2 cellular contexts compared by ENCODE assay signal in genomic region chr5:96155156-96155555, GRCh38.
TF ChIP-seq lines count a peak whose summit lies in the region.

No MANE protein-coding gene starts in this region.

TF ChIP-seq in IMR-90, 13 proteins besides CTCF, POLR2A, EP300 and RAD21:
- TF ChIP-seq SMC3 (IDR thresholded peaks at IDR 0.05; ENCODE audit: low read depth, low read length) (no peak), NFE2L2 (IDR thresholded peaks at IDR 0.05; ENCODE audit: low read depth, low read length) (no peak), BHLHE40 (IDR thresholded peaks at IDR 0.05; ENCODE audit: low read depth, low read length) (no peak), MAZ (IDR thresholded peaks at IDR 0.05; ENCODE audit: borderline replicate concordance, low read depth, low read length) (no peak), CHD1 (IDR thresholded peaks at IDR 0.05; ENCODE audit: low read depth, low read length) (no peak), USF2 (IDR thresholded peaks at IDR 0.05; ENCODE audit: low read depth, low read length) (no peak), CEBPB (IDR thresholded peaks at IDR 0.05; ENCODE audit: low read depth, low read length) (no peak), ELK1 (IDR thresholded peaks at IDR 0.05; ENCODE audit: borderline replicate concordance, low read depth, low read length) (no peak), MAFK (IDR thresholded peaks at IDR 0.05; ENCODE audit: low read depth, low read length) (no peak), RFX5 (IDR thresholded peaks at IDR 0.05; ENCODE audit: low read depth, low read length) (no peak), FOS (IDR thresholded peaks at IDR 0.05; ENCODE audit: low read depth, low read length) (no peak), MXI1 (IDR thresholded peaks at IDR 0.05; ENCODE audit: borderline replicate concordance, low read depth, low read length) (no peak), RCOR1 (IDR thresholded peaks at IDR 0.05; ENCODE audit: insufficient replicate concordance, low read length) (no peak)

TF ChIP-seq in HepG2, 621 proteins besides CTCF, POLR2A, EP300 and RAD21:
- TF ChIP-seq ELF1 (CRISPR knock-in tag; IDR thresholded peaks at IDR 0.05): no peak
- no peak for TF ChIP-seq ZNF460 (CRISPR knock-in tag; IDR thresholded peaks at IDR 0.05; ENCODE audit: borderline replicate concordance)
- no peak for TF ChIP-seq SIN3A (IDR thresholded peaks at IDR 0.05; ENCODE audit: borderline replicate concordance, low read depth, low read length)
